ENCODE assay signal across 15 cellular contexts in genomic region chr1:67862685-67863084, GRCh38. TPM values are rescaled to one million over a fixed set of nuclear protein-coding genes. Genes with fewer than 3 reads are reported as not detected.
DNase-seq lines count a peak whose midpoint lies in the region; ATAC-seq and TF ChIP-seq lines count a peak whose summit lies in the region.
"Had no signal": no experiment of that assay in that cellular context is flagged by ENCODE, and none has a peak within 500 bp of the region (broad histone marks: within the 10 kb centered on the region; RNA-seq: fewer than 3 reads in every experiment).

No MANE protein-coding gene starts in this region.

- intact Hi-C loops in Right ventricle myocardium superior (cut with DNase I) (no loop called here), cardiac septum (cut with DNase I) (no loop called here), left ventricle myocardium superior (cut with micrococcal nuclease) (no loop called here)

- no peaks in the 10 kb centered on the region for H3K9me3 Mint-ChIP-seq in progenitor cell of endocrine pancreas (ENCODE audit: low read depth)
- H3K9me3 Mint-ChIP-seq: CD4-positive, alpha-beta T cell; CD8-positive, alpha-beta T cell had no signal

- no peak overlapping the region for H3K4me3 Mint-ChIP-seq in progenitor cell of endocrine pancreas (ENCODE audit: low read depth)
- H3K4me3 Mint-ChIP-seq: B cell; CD4-positive, alpha-beta T cell; CD8-positive, alpha-beta T cell had no signal

- DNase-seq in NCI-H1694 treated with DMSO at 0.1 percent for 48 hours (lab: John Stamatoyannopoulos, UW) (peak; percentile 45), NCI-H1694 (lab: John Stamatoyannopoulos, UW) (no peak), Right ventricle myocardium superior (no peak), cardiac septum (ENCODE audit: low spot score) (no peak), left ventricle myocardium superior (no peak), progenitor cell of endocrine pancreas (ENCODE audit: low spot score, unreplicated experiment) (no peak)
- DNase-seq: AML-193; Caco-2; Calu3; CD4-positive, alpha-beta T cell; CD8-positive, alpha-beta T cell; DMS79 treated with DMSO at 0.1 percent for 48 hours; GF-D8 had no signal

- H3K36me3 Mint-ChIP-seq in progenitor cell of endocrine pancreas (ENCODE audit: insufficient read depth), result no peaks in the 10 kb centered on the region
- H3K36me3 Mint-ChIP-seq: CD8-positive, alpha-beta T cell had no signal

- no peak overlapping the region for H3K27ac Mint-ChIP-seq in progenitor cell of endocrine pancreas
- H3K27ac Mint-ChIP-seq: B cell; CD4-positive, alpha-beta T cell; CD8-positive, alpha-beta T cell had no signal

- ATAC-seq in Right ventricle myocardium superior (ENCODE audit: poor library complexity) (peak; percentile 61), left ventricle myocardium superior (peak; percentile 70)
- ATAC-seq: A549; CD8-positive, alpha-beta T cell had no signal

- H3K4me1 Mint-ChIP-seq in progenitor cell of endocrine pancreas (ENCODE audit: low read depth), result peaks cover 1% of the 10 kb centered on the region
- H3K4me1 Mint-ChIP-seq: B cell had no signal

- TF ChIP-seq CTCF in progenitor cell of endocrine pancreas (IDR thresholded peaks at IDR 0.05; ENCODE audit: unreplicated experiment), result no peak

- peaks cover 10% of the 10 kb centered on the region for H3K27me3 Mint-ChIP-seq in progenitor cell of endocrine pancreas

RNA-seq across cellular contexts. Expression of gene GNG12, which starts 29.4 kb away (rescaled TPM):
- total RNA-seq in Right ventricle myocardium superior (31.9 TPM), cardiac septum (38.8 TPM), left ventricle myocardium superior (34.1 TPM), progenitor cell of endocrine pancreas (8.9 and 9.7 TPM in 2 replicates)
- total RNA-seq: B cell; CD4-positive, alpha-beta T cell; CD8-positive, alpha-beta T cell had no signal
